Comparison of ENCODE assay signal across 18 cellular contexts in genomic region chr11:25242928-25243327, GRCh38.
DNase-seq lines count a peak whose midpoint lies in the region; ATAC-seq and TF ChIP-seq lines count a peak whose summit lies in the region.
"Had no signal": no experiment of that assay in that cellular context is flagged by ENCODE, and none has a peak within 500 bp of the region (broad histone marks: within the 10 kb centered on the region; RNA-seq: fewer than 3 reads in every experiment).

No MANE protein-coding gene starts in this region.

- in situ Hi-C loops in mammary epithelial cell (cut with MboI; ENCODE audit: low sequenced_read_pairs in 2 of 2), result no loop called here

- no peaks in the 10 kb centered on the region for H4K20me1 ChIP-seq in mammary epithelial cell (ENCODE audit: insufficient read depth, low read length)

- DNase-seq in HT1080 (ENCODE audit: low read depth), result peak; percentile 37
- peak; percentile 47 for DNase-seq in OCI-M1 (lab: John Stamatoyannopoulos, UW)
- DNase-seq in mammary epithelial cell, result peak; percentile 85
- DNase-seq in tibial nerve (ENCODE audit: low spot score in 2 of 2), result no peak
- DNase-seq in omental fat pad (ENCODE audit: low spot score), result no peak
- no peak for DNase-seq in esophagus muscularis mucosa (ENCODE audit: extremely low spot score)
- DNase-seq: BE2C; CD4-positive, alpha-beta memory T cell; DMS153; GF-D8; HCEC 1CT; HFFc6; IMR-90 had no signal

- H3K79me2 ChIP-seq in mammary epithelial cell (ENCODE audit: insufficient read depth, low read length), result no peaks in the 10 kb centered on the region

- TF ChIP-seq CTCF in mammary epithelial cell (conservative IDR thresholded peaks at IDR 0.05 in 1 of 2, IDR thresholded peaks at IDR 0.05 in 1 of 2; ENCODE audit: extremely low read depth in 1 of 2, insufficient read depth in 1 of 2, low read depth in 1 of 2, low read length in 2 of 2) (no peak), tibial nerve (IDR thresholded peaks at IDR 0.05) (no peak), omental fat pad (IDR thresholded peaks at IDR 0.05) (no peak), esophagus muscularis mucosa (IDR thresholded peaks at IDR 0.05) (no peak)

- BruUV-seq in mammary epithelial cell (replicated peaks; lab: Mats Ljungman, UMichigan), result no TSS peak

- no peak overlapping the region for H3K9ac ChIP-seq in mammary epithelial cell (ENCODE audit: insufficient read depth, low read length)

- no peaks in the 10 kb centered on the region for H3K36me3 ChIP-seq in mammary epithelial cell (ENCODE audit: insufficient read depth, low read length)
- no peaks in the 10 kb centered on the region for H3K36me3 ChIP-seq in tibial nerve
- H3K36me3 ChIP-seq in esophagus muscularis mucosa, result no peaks in the 10 kb centered on the region
- H3K36me3 ChIP-seq: BE2C had no signal

- intact Hi-C loops in mammary epithelial cell (cut with micrococcal nuclease), result no loop called here
- intact Hi-C loops in esophagus muscularis mucosa (cut with DNase I), result no loop called here

- no peak for TF ChIP-seq POLR2A in tibial nerve (IDR thresholded peaks at IDR 0.05)
- TF ChIP-seq POLR2A in esophagus muscularis mucosa (IDR thresholded peaks at IDR 0.05; ENCODE audit: low read depth), result no peak

- CTCF ChIA-PET in mammary epithelial cell (lab: Charles Lee; ENCODE audit: low non-redundant PET), result no interaction called here

- H3K27me3 ChIP-seq in mammary epithelial cell (ENCODE audit: insufficient read depth, low read length) (no peaks in the 10 kb centered on the region), tibial nerve (no peaks in the 10 kb centered on the region), esophagus muscularis mucosa (no peaks in the 10 kb centered on the region)
- H3K27me3 ChIP-seq: BE2C had no signal

- H3K4me3 ChIP-seq in mammary epithelial cell (replicated peaks in 1 of 3; ENCODE audit: insufficient read depth in 1 of 3, low read depth in 2 of 3, low read length in 3 of 3), result no peak overlapping the region
- no peak overlapping the region for H3K4me3 ChIP-seq in tibial nerve
- no peak overlapping the region for H3K4me3 ChIP-seq in esophagus muscularis mucosa
- H3K4me3 ChIP-seq: A549 had no signal

- peak overlapping the region; percentile 54 for H2AFZ ChIP-seq in mammary epithelial cell (ENCODE audit: low read depth, low read length)

- no peak for TF ChIP-seq EP300 in tibial nerve (IDR thresholded peaks at IDR 0.05)
- no peak for TF ChIP-seq EP300 in esophagus muscularis mucosa (IDR thresholded peaks at IDR 0.05)

- dilution Hi-C loops in mammary epithelial cell (cut with HindIII; ENCODE audit: low sequenced_read_pairs), result no loop called here

- H3K27ac ChIP-seq in mammary epithelial cell (ENCODE audit: insufficient read depth, low read depth, low read length), result no peak overlapping the region
- H3K27ac ChIP-seq in tibial nerve, result no peak overlapping the region
- no peak overlapping the region for H3K27ac ChIP-seq in esophagus muscularis mucosa (replicated peaks in 1 of 4)
- H3K27ac ChIP-seq: A549, C4-2B, HL-60 had no signal

- no peaks in the 10 kb centered on the region for H3K9me3 ChIP-seq in mammary epithelial cell (replicated peaks; ENCODE audit: insufficient read depth, low read length)
- H3K9me3 ChIP-seq in tibial nerve, result peaks cover 0 to 14% (median 0%) of the 10 kb centered on the region in 4 donors
- H3K9me3 ChIP-seq in esophagus muscularis mucosa, result no peaks in the 10 kb centered on the region
- H3K9me3 ChIP-seq: A549, BE2C had no signal

- H3K4me1 ChIP-seq in mammary epithelial cell (ENCODE audit: insufficient read depth, low read length) (peaks cover 3% of the 10 kb centered on the region), tibial nerve (no peaks in the 10 kb centered on the region), esophagus muscularis mucosa (no peaks in the 10 kb centered on the region)
- H3K4me1 ChIP-seq: A549, BE2C had no signal

- no peak overlapping the region for H3K4me2 ChIP-seq in mammary epithelial cell (ENCODE audit: insufficient read depth, low read depth, low read length)
- H3K4me2 ChIP-seq: A549 had no signal

- ATAC-seq in esophagus mucosa (peak; percentile 67), HG03378 (IDR thresholded peaks at IDR 0.05; ENCODE audit: unreplicated experiment) (no peak), omental fat pad (ENCODE audit: low FRiP score) (no peak)
- ATAC-seq: A549 had no signal

Comparison
In these comparisons a context has a peak if more than half of its experiments do, and no peak if none do; other contexts are left out.
1. DNase-seq: peak in HT1080 (single experiment), OCI-M1 (single experiment) and mammary epithelial cell (single experiment); none in tibial nerve (0 of 2), omental fat pad (single experiment) and esophagus muscularis mucosa (single experiment).